ENCODE assay signal across 8 cellular contexts in the genomic region with DNA sequence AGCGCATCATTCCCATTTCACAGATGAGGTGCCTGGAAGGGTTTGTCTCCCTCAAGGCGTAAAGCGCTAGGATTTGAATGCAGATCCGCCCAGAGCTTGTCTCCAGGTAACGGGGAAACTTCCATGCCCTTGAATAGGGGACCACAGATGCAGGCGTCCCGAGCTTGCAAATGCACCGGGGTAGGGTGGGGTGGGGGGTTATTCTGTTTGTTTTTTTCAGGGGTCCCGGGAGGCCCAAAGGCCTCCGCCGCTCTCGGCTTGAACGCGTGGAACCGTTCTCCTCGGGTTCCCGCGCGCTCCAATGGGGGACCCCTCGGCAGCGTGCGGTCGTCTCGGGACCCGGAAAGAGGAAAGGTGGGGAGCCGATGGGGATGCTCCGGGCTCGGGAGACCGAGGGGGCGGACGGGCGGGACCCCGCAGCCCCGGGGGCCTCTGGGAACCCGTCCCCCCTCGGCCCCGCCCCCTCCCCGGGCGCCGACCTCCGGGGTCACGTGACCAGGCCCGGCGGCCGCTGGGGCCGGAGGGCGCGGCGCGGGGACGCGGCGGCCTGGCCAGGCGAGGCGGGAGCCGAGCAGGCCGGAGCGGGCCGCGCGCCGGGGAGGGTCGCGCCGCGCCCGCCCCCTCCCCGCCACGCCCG. TPM values are rescaled to one million over a fixed set of nuclear protein-coding genes. Genes with fewer than 3 reads are reported as not detected.
DNase-seq lines count a peak whose midpoint lies in the region; FAIRE-seq and TF ChIP-seq lines count a peak whose summit lies in the region.

A gene (plus strand): TSS at position 490 of the 637 bp plus-strand sequence. CDS start 216 bp downstream, outside the sequence.

- H3K9ac ChIP-seq in OCI-LY1 (ENCODE audit: low read length) = peak within 1 kb of the TSS; percentile 96

- TF ChIP-seq CTCF in HFFc6 (IDR thresholded peaks at IDR 0.05) = no peak
- no peak for TF ChIP-seq CTCF in OCI-LY1 (IDR thresholded peaks at IDR 0.05; ENCODE audit: low read length)
- TF ChIP-seq CTCF in neural crest cell (conservative IDR thresholded peaks at IDR 0.05) = no peak
- no peak for TF ChIP-seq CTCF in vagina (IDR thresholded peaks at IDR 0.05)

- H3K4me3 ChIP-seq in OCI-LY1 (ENCODE audit: low read depth, low read length, poor library complexity, severe bottlenecking) (peak within 1 kb of the TSS; percentile 92), vagina (peak within 1 kb of the TSS; percentile 85 to 96)

- H3K36me3 Mint-ChIP-seq in HFFc6 (ENCODE audit: low read depth) (no peaks in the 10 kb centered on the region), neural crest cell (ENCODE audit: low read depth) (no peaks in the 10 kb centered on the region)

- no peaks in the 10 kb centered on the region for H3K9me3 ChIP-seq in OCI-LY1 (ENCODE audit: low read length)
- H3K9me3 ChIP-seq in vagina = no peaks in the 10 kb centered on the region

- H3F3A ChIP-seq in OCI-LY1 (ENCODE audit: insufficient read depth, low read length) = no peaks in the 10 kb centered on the region

- H3K27me3 Mint-ChIP-seq in HFFc6 (ENCODE audit: insufficient read depth) (no peaks in the 10 kb centered on the region), neural crest cell (ENCODE audit: low read depth) (peaks cover 17% of the 10 kb centered on the region)

- no peaks in the 10 kb centered on the region for H4K20me1 ChIP-seq in OCI-LY1 (ENCODE audit: insufficient read depth, low read length)

- H3K9me3 Mint-ChIP-seq in HFFc6 (no peaks in the 10 kb centered on the region), neural crest cell (no peaks in the 10 kb centered on the region)

- DNase-seq in DMS53 treated with DMSO at 0.1 percent for 48 hours (lab: John Stamatoyannopoulos, UW; ENCODE audit: unreplicated experiment) = peak; percentile 7
- no peak for DNase-seq in HFFc6
- peak; percentile 39 for DNase-seq in activated effector memory CD4-positive, alpha-beta T cell treated with Interleukin-2 at 50 U/mL for 16 hours
- peak; percentile 83 to 90 for DNase-seq in frontal cortex (ENCODE audit: low spot score in 2 of 2)
- peak; percentile 66 for DNase-seq in neural crest cell (ENCODE audit: low read depth, low spot score)
- DNase-seq in vagina (ENCODE audit: extremely low spot score in 2 of 2) = no peak
- no peak for DNase-seq in RCC 7860 (ENCODE audit: low spot score)

- H3K27ac ChIP-seq in OCI-LY1 (ENCODE audit: low read depth, low read length, poor library complexity, severe bottlenecking) = peak within 1 kb of the TSS; percentile 70
- peak within 1 kb of the TSS; percentile 91 for H3K27ac ChIP-seq in vagina

- no peaks in the 10 kb centered on the region for H3K9me2 ChIP-seq in OCI-LY1 (ENCODE audit: low read depth, low read length)

- H3K27me3 ChIP-seq in OCI-LY1 (ENCODE audit: insufficient read depth, low read length) = no peaks in the 10 kb centered on the region
- no peaks in the 10 kb centered on the region for H3K27me3 ChIP-seq in vagina

- H3K36me3 ChIP-seq in OCI-LY1 (ENCODE audit: insufficient read depth, low read length) = peaks cover 10% of the 10 kb centered on the region; the same call in 1 of the 2 replicates
- no peaks in the 10 kb centered on the region for H3K36me3 ChIP-seq in vagina

- H3K4me3 Mint-ChIP-seq in HFFc6 = peak within 1 kb of the TSS; percentile 80
- H3K4me3 Mint-ChIP-seq in neural crest cell = peak within 1 kb of the TSS; percentile 92

- H3K27ac Mint-ChIP-seq in HFFc6 = peak within 1 kb of the TSS; percentile 76
- H3K27ac Mint-ChIP-seq in neural crest cell (ENCODE audit: unreplicated experiment) = no peak within 1 kb of the TSS

- intact Hi-C loops in vagina (cut with DNase I) = no loop called here

- no peak for TF ChIP-seq POLR2A in vagina (IDR thresholded peaks at IDR 0.05)

- peak within 1 kb of the TSS; percentile 76 for H3K4me2 ChIP-seq in OCI-LY1 (ENCODE audit: low read length)

- FAIRE-seq in frontal cortex (lab: Jason Lieb, UNC) = no peak
- FAIRE-seq in RCC 7860 (lab: Jason Lieb, UNC) = no peak

- peak within 1 kb of the TSS; percentile 58; the same call in 1 of the 2 replicates for H2AFZ ChIP-seq in OCI-LY1 (ENCODE audit: low read length)

- peaks cover 26% of the 10 kb centered on the region for H3K4me1 ChIP-seq in OCI-LY1 (ENCODE audit: insufficient read depth, low read length, severe bottlenecking)
- peaks cover 37% of the 10 kb centered on the region for H3K4me1 ChIP-seq in vagina

- peaks cover 20% of the 10 kb centered on the region for H3K4me1 Mint-ChIP-seq in HFFc6 (ENCODE audit: low read depth)
- peaks cover 14% of the 10 kb centered on the region for H3K4me1 Mint-ChIP-seq in neural crest cell

- no peaks in the 10 kb centered on the region for H3K79me2 ChIP-seq in OCI-LY1 (ENCODE audit: insufficient read depth, low read length)

RNA-seq across cellular contexts. Expression of the gene that starts here (rescaled TPM):
- total RNA-seq in HFFc6 (2021; fragmentation: NEBNext Ultra II Directional; extraction: Animal tissue kit (Norgen Biotek cat#: 25700)) = 100 to 1,000 TPM; 132 to 173 (median 149) TPM
- total RNA-seq in frontal cortex (99.5 TPM), neural crest cell (118 and 126 TPM in 2 replicates), vagina (72.7 TPM)

Comparison
In these comparisons a context has a peak if more than half of its experiments do, and no peak if none do; other contexts are left out.
1. DNase-seq: peak in DMS53 treated with DMSO at 0.1 percent for 48 hours (single experiment), activated effector memory CD4-positive, alpha-beta T cell treated with Interleukin-2 at 50 U/mL for 16 hours (single experiment), frontal cortex (2 of 2) and neural crest cell (single experiment); none in HFFc6 (single experiment), vagina (0 of 2) and RCC 7860 (single experiment).